Comparison of ENCODE assay signal across 1 cellular context in genomic region chrX:47217852-47218279, GRCh38.
TF ChIP-seq lines count a peak whose summit lies in the region.

No MANE protein-coding gene starts in this region.

TF ChIP-seq in IMR-90, 13 proteins besides CTCF, POLR2A, EP300 and RAD21 (continued from another document):
- TF ChIP-seq BHLHE40 (IDR thresholded peaks at IDR 0.05; ENCODE audit: low read depth, low read length) (no peak), NFE2L2 (IDR thresholded peaks at IDR 0.05; ENCODE audit: low read depth, low read length) (no peak), CEBPB (IDR thresholded peaks at IDR 0.05; ENCODE audit: low read depth, low read length) (no peak), MAZ (IDR thresholded peaks at IDR 0.05; ENCODE audit: borderline replicate concordance, low read depth, low read length) (peak; percentile 86; the same call in 1 of the 2 replicates)
